1 cellular context compared by ENCODE assay signal in the genomic region with DNA sequence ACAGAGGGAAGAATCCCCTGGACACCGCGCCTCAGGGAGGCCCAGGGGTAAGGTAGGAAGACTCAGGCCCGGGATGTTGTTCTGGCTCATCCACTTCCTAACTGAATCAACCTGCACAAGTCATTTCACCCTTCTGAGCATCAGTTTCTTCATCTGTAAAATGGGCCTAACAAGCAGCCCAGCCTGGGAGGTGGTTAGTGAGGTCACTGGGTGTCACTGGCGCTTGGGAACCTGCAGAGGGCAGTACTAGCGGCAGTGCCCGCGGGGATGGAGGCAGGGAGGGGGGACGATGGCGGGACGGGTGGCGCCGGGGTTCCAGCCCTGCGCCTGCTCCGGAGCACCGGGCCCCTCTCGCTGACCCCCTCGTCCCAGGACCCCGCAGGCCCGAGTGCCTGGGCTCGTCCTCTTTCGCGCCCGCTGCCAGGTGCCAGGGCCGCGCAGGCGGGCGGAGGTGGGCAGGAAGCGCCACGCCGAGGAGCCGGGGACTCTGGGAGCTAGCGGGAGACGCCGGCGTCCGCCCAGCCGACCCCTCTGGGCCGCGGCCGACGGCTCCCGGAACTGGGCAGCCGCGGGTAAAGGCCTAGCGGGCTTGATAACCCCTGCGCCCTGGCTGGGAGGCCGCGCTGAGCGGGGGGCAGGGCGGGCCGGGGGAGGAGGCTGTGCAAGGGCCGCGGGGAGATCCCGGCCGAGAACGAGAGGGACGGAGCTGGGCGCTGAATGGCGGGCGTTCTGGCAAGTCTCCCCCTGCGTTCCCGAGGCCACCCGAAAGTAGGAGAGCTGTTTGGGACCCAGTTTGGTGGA.
A peak's percentile ranks its signal among the peaks of the same experiment; 100 is the strongest.
TF ChIP-seq lines count a peak whose summit lies in the region.

A gene with protein sequence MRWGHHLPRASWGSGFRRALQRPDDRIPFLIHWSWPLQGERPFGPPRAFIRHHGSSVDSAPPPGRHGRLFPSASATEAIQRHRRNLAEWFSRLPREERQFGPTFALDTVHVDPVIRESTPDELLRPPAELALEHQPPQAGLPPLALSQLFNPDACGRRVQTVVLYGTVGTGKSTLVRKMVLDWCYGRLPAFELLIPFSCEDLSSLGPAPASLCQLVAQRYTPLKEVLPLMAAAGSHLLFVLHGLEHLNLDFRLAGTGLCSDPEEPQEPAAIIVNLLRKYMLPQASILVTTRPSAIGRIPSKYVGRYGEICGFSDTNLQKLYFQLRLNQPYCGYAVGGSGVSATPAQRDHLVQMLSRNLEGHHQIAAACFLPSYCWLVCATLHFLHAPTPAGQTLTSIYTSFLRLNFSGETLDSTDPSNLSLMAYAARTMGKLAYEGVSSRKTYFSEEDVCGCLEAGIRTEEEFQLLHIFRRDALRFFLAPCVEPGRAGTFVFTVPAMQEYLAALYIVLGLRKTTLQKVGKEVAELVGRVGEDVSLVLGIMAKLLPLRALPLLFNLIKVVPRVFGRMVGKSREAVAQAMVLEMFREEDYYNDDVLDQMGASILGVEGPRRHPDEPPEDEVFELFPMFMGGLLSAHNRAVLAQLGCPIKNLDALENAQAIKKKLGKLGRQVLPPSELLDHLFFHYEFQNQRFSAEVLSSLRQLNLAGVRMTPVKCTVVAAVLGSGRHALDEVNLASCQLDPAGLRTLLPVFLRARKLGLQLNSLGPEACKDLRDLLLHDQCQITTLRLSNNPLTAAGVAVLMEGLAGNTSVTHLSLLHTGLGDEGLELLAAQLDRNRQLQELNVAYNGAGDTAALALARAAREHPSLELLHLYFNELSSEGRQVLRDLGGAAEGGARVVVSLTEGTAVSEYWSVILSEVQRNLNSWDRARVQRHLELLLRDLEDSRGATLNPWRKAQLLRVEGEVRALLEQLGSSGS (plus strand): TSS at position 255 of the 801 bp plus-strand sequence. CDS start 2,679 bp downstream, outside the sequence.

TF ChIP-seq in K562, 482 proteins besides CTCF, POLR2A, EP300 and RAD21 (continued from another document):
- TF ChIP-seq HMGN3 (IDR thresholded peaks at IDR 0.05; ENCODE audit: borderline replicate concordance, extremely low read depth, insufficient read length, low read depth, low read length) = peak; percentile 50
- no peak for TF ChIP-seq KDM5B (IDR thresholded peaks at IDR 0.05; ENCODE audit: insufficient replicate concordance, low read depth, low read length)
- TF ChIP-seq ESRRA (IDR thresholded peaks at IDR 0.05; ENCODE audit: borderline replicate concordance, low read depth) = peak; percentile 74
- 0 out of 6 replicates have a peak, but pooled peaks of 1 of the 3 experiments have one; percentile 22 for TF ChIP-seq ZBTB11 (CRISPR knock-in tag; IDR thresholded peaks at IDR 0.05)
- no peak for TF ChIP-seq ZNF212 (CRISPR knock-in tag; IDR thresholded peaks at IDR 0.05)
- no peak for TF ChIP-seq SMAD2 (IDR thresholded peaks at IDR 0.05; ENCODE audit: low read depth, low read length)
- no peak for TF ChIP-seq ZNF589 (CRISPR knock-in tag; IDR thresholded peaks at IDR 0.05; ENCODE audit: low read depth)
- no peak for TF ChIP-seq ZNF609 (CRISPR knock-in tag; IDR thresholded peaks at IDR 0.05; ENCODE audit: borderline replicate concordance)
- peak; percentile 71 for TF ChIP-seq CTCFL (IDR thresholded peaks at IDR 0.05; ENCODE audit: borderline replicate concordance, insufficient read depth, low read depth, low read length, poor library complexity, severe bottlenecking)
- TF ChIP-seq FOXP1 (CRISPR knock-in tag; IDR thresholded peaks at IDR 0.05) = no peak
- TF ChIP-seq HDAC2 (IDR thresholded peaks at IDR 0.05) = peak; percentile 96
- TF ChIP-seq PCBP2 (IDR thresholded peaks at IDR 0.05; ENCODE audit: low read depth, low read length, poor library complexity, severe bottlenecking) = no peak
- peak in 1 of 2 experiments; percentile 62; a peak in 1 of 4 replicates for TF ChIP-seq ARNT (IDR thresholded peaks at IDR 0.05)
- peak in 1 of 2 experiments; percentile 87; a peak in 1 of 3 replicates for TF ChIP-seq CBX3 (IDR thresholded peaks at IDR 0.05; ENCODE audit: borderline replicate concordance in 1 of 2, low read length in 2 of 2)
- no peak for TF ChIP-seq ZNF764 (CRISPR knock-in tag; IDR thresholded peaks at IDR 0.05; ENCODE audit: low read depth)
- TF ChIP-seq XRCC5 (IDR thresholded peaks at IDR 0.05; ENCODE audit: low read depth, low read length) = peak; percentile 88
- TF ChIP-seq, protein P1, sequence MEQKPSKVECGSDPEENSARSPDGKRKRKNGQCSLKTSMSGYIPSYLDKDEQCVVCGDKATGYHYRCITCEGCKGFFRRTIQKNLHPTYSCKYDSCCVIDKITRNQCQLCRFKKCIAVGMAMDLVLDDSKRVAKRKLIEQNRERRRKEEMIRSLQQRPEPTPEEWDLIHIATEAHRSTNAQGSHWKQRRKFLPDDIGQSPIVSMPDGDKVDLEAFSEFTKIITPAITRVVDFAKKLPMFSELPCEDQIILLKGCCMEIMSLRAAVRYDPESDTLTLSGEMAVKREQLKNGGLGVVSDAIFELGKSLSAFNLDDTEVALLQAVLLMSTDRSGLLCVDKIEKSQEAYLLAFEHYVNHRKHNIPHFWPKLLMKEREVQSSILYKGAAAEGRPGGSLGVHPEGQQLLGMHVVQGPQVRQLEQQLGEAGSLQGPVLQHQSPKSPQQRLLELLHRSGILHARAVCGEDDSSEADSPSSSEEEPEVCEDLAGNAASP (IDR thresholded peaks at IDR 0.05) = no peak
- TF ChIP-seq JUNB (CRISPR knock-in tag; conservative IDR thresholded peaks at IDR 0.05) = no peak
- no peak for TF ChIP-seq HCFC1 (IDR thresholded peaks at IDR 0.05; ENCODE audit: low read depth, low read length)
- no peak for TF ChIP-seq E2F8 (IDR thresholded peaks at IDR 0.05; ENCODE audit: low read depth, partially characterized antibody)
